In genomic region chr22:36079041-36079440, GRCh38 we compare ENCODE assay signal across 19 cellular contexts. TPM values are rescaled to one million over a fixed set of nuclear protein-coding genes. Genes with fewer than 3 reads are reported as not detected.
A peak's percentile ranks its signal among the peaks of the same experiment; 100 is the strongest.
DNase-seq lines count a peak whose midpoint lies in the region; ATAC-seq, FAIRE-seq and TF ChIP-seq lines count a peak whose summit lies in the region.
"Had no signal": no experiment of that assay in that cellular context is flagged by ENCODE, and none has a peak within 500 bp of the region (broad histone marks: within the 10 kb centered on the region; RNA-seq: fewer than 3 reads in every experiment).

No MANE protein-coding gene starts in this region.

- H3K79me2 ChIP-seq in GM12878 (ENCODE audit: control insufficient read depth, insufficient read depth, low read length), result no peaks in the 10 kb centered on the region

- peaks cover 1% of the 10 kb centered on the region for H3K27me3 Mint-ChIP-seq in activated naive CD8-positive, alpha-beta T cell treated with anti-CD3 and anti-CD28 coated beads, Interleukin-2, amount 10 ng/mL, durations not matched to agents 7 days and 5 days
- H3K27me3 Mint-ChIP-seq in activated naive CD8-positive, alpha-beta T cell treated with anti-CD3 and anti-CD28 coated beads, Interleukin-2, amount 50 U/mL, for 24 hours, result no peaks in the 10 kb centered on the region

- H3K9me3 ChIP-seq in GM12878 (replicated peaks; ENCODE audit: control insufficient read depth, insufficient read depth, low read length), result no peaks in the 10 kb centered on the region; the same call in 2 of the 3 replicates
- H3K9me3 ChIP-seq: Caco-2 had no signal

- no peak for TF ChIP-seq RAD21 in GM12878 (IDR thresholded peaks at IDR 0.05; ENCODE audit: insufficient read depth, low read depth, low read length)

- no peak for FAIRE-seq in GM12878 (lab: Jason Lieb, UNC)
- FAIRE-seq: G401.6 had no signal

- H2AFZ ChIP-seq in GM12878 (ENCODE audit: control insufficient read depth, low read depth, low read length), result no peak overlapping the region

- H3K4me1 ChIP-seq in GM12878 (ENCODE audit: control insufficient read depth, insufficient read depth, low read length), result no peaks in the 10 kb centered on the region
- H3K4me1 ChIP-seq: Caco-2 had no signal

- intact Hi-C loops in GM12878 (cut with micrococcal nuclease; ENCODE audit: unreplicated experiment), result no loop called here

- no peak overlapping the region for H3K4me3 ChIP-seq in GM12878
- H3K4me3 ChIP-seq: BLaER1 treated with 17β-estradiol and CSF1 and Interleukin-3, amounts not matched to agents 10 nM and 100 nM had no signal

- BruUV-seq in GM12878 (replicated peaks; lab: Mats Ljungman, UMichigan), result no TSS peak

- no peak overlapping the region for H3K27ac Mint-ChIP-seq in activated naive CD8-positive, alpha-beta T cell treated with anti-CD3 and anti-CD28 coated beads, Interleukin-2, amount 10 ng/mL, durations not matched to agents 7 days and 5 days
- H3K27ac Mint-ChIP-seq in activated naive CD8-positive, alpha-beta T cell treated with anti-CD3 and anti-CD28 coated beads, Interleukin-2, amount 50 U/mL, for 24 hours, result no peak overlapping the region
- no peak overlapping the region for H3K27ac Mint-ChIP-seq in stimulated activated effector memory CD8-positive, alpha-beta T cell treated with anti-CD3 and anti-CD28 coated beads, Interleukin-12 subunit alpha, Interleukin-12 subunit beta, amount 100 ng/mL, for 72 hours

- no peaks in the 10 kb centered on the region for H3K36me3 Mint-ChIP-seq in activated naive CD8-positive, alpha-beta T cell treated with anti-CD3 and anti-CD28 coated beads, Interleukin-2, amount 10 ng/mL, durations not matched to agents 7 days and 5 days
- H3K36me3 Mint-ChIP-seq in activated naive CD8-positive, alpha-beta T cell treated with anti-CD3 and anti-CD28 coated beads, Interleukin-2, amount 50 U/mL, for 24 hours (ENCODE audit: low read depth), result no peaks in the 10 kb centered on the region
- no peaks in the 10 kb centered on the region for H3K36me3 Mint-ChIP-seq in stimulated activated effector memory CD8-positive, alpha-beta T cell treated with anti-CD3 and anti-CD28 coated beads, Interleukin-12 subunit alpha, Interleukin-12 subunit beta, amount 100 ng/mL, for 72 hours
- H3K36me3 Mint-ChIP-seq: CD4-positive, alpha-beta memory T cell had no signal

- CTCF ChIA-PET in GM12878 (lab: Yijun Ruan, JAX), result interaction anchor here (0.8 to 1.6 kb wide), 2 partner anchors 13 to 15 kb away, joined by 4 to 10 read pairs; no protein-coding TSS in a partner anchor

- H3K9me3 Mint-ChIP-seq in activated naive CD8-positive, alpha-beta T cell treated with anti-CD3 and anti-CD28 coated beads, Interleukin-2, amount 10 ng/mL, durations not matched to agents 7 days and 5 days, result no peaks in the 10 kb centered on the region
- H3K9me3 Mint-ChIP-seq in activated naive CD8-positive, alpha-beta T cell treated with anti-CD3 and anti-CD28 coated beads, Interleukin-2, amount 50 U/mL, for 24 hours, result no peaks in the 10 kb centered on the region
- H3K9me3 Mint-ChIP-seq in stimulated activated effector memory CD8-positive, alpha-beta T cell treated with anti-CD3 and anti-CD28 coated beads, Interleukin-12 subunit alpha, Interleukin-12 subunit beta, amount 100 ng/mL, for 72 hours, result no peaks in the 10 kb centered on the region
- H3K9me3 Mint-ChIP-seq: CD4-positive, alpha-beta memory T cell had no signal

- H3K27ac ChIP-seq in GM12878 (ENCODE audit: control insufficient read depth, insufficient read depth), result no peak overlapping the region
- H3K27ac ChIP-seq: 22Rv1; BLaER1 treated with 17β-estradiol and CSF1 and Interleukin-3, amounts not matched to agents 10 nM and 100 nM had no signal

- H3K4me2 ChIP-seq in GM12878 (ENCODE audit: control insufficient read depth, insufficient read depth), result no peak overlapping the region
- H3K4me2 ChIP-seq: BLaER1 treated with 17β-estradiol and CSF1 and Interleukin-3, amounts not matched to agents 10 nM and 100 nM had no signal

- H3K4me3 Mint-ChIP-seq in activated naive CD8-positive, alpha-beta T cell treated with anti-CD3 and anti-CD28 coated beads, Interleukin-2, amount 10 ng/mL, durations not matched to agents 7 days and 5 days, result no peak overlapping the region
- H3K4me3 Mint-ChIP-seq in activated naive CD8-positive, alpha-beta T cell treated with anti-CD3 and anti-CD28 coated beads, Interleukin-2, amount 50 U/mL, for 24 hours, result no peak overlapping the region
- no peak overlapping the region for H3K4me3 Mint-ChIP-seq in stimulated activated effector memory CD8-positive, alpha-beta T cell treated with anti-CD3 and anti-CD28 coated beads, Interleukin-12 subunit alpha, Interleukin-12 subunit beta, amount 100 ng/mL, for 72 hours
- H3K4me3 Mint-ChIP-seq: CD4-positive, alpha-beta memory T cell had no signal

- 71% methylated on average over 2 of the region's 2 CpGs for WGBS in GM12878 (ENCODE audit: insufficient coverage, insufficient replicate concordance, low lambda C conversion rate, missing lambda C conversion rate)

- TF ChIP-seq CTCF in GM12878 (IDR thresholded peaks at IDR 0.05 in 2 of 3, conservative IDR thresholded peaks at IDR 0.05 in 1 of 3; ENCODE audit: control insufficient read depth in 2 of 3, extremely low read depth in 1 of 3, insufficient read depth in 1 of 3, low read depth in 3 of 3, low read length in 3 of 3), result no peak

- in situ Hi-C loops in GM12878 (cut with MboI), result no loop called here

- H3K36me3 ChIP-seq in GM12878 (ENCODE audit: control insufficient read depth in 2 of 2, insufficient read depth in 2 of 2, low read length in 1 of 2), result no peaks in the 10 kb centered on the region
- H3K36me3 ChIP-seq: BLaER1 treated with 17β-estradiol and CSF1 and Interleukin-3, amounts not matched to agents 10 nM and 100 nM had no signal

- POLR2A ChIA-PET in activated naive CD8-positive, alpha-beta T cell treated with anti-CD3 and anti-CD28 coated beads, Interleukin-2, amount 10 ng/mL, durations not matched to agents 7 days and 5 days (lab: Charles Lee), result no interaction called here
- POLR2A ChIA-PET in GM12878 (lab: Charles Lee), result interaction anchor here (0.6 kb wide), 1 partner anchor 518 kb away, joined by 4 read pairs; no protein-coding TSS in a partner anchor

- peak; percentile 36 for ATAC-seq in activated naive CD8-positive, alpha-beta T cell treated with anti-CD3 and anti-CD28 coated beads, Interleukin-2, amount 10 ng/mL, durations not matched to agents 7 days and 5 days (ENCODE audit: low read depth)
- no peak for ATAC-seq in activated naive CD8-positive, alpha-beta T cell treated with anti-CD3 and anti-CD28 coated beads, Interleukin-2, amount 50 U/mL, for 24 hours
- ATAC-seq in GM12878, result no peak
- ATAC-seq in stimulated activated effector memory CD8-positive, alpha-beta T cell treated with anti-CD3 and anti-CD28 coated beads, Interleukin-12 subunit alpha, Interleukin-12 subunit beta, amount 100 ng/mL, for 72 hours, result peak; percentile 55
- ATAC-seq: Panc1 had no signal

- H3K4me1 Mint-ChIP-seq in activated naive CD8-positive, alpha-beta T cell treated with anti-CD3 and anti-CD28 coated beads, Interleukin-2, amount 10 ng/mL, durations not matched to agents 7 days and 5 days, result peaks cover 6% of the 10 kb centered on the region
- peaks cover 3% of the 10 kb centered on the region for H3K4me1 Mint-ChIP-seq in activated naive CD8-positive, alpha-beta T cell treated with anti-CD3 and anti-CD28 coated beads, Interleukin-2, amount 50 U/mL, for 24 hours
- H3K4me1 Mint-ChIP-seq in stimulated activated effector memory CD8-positive, alpha-beta T cell treated with anti-CD3 and anti-CD28 coated beads, Interleukin-12 subunit alpha, Interleukin-12 subunit beta, amount 100 ng/mL, for 72 hours, result peaks cover 6% of the 10 kb centered on the region
- H3K4me1 Mint-ChIP-seq: CD4-positive, alpha-beta memory T cell had no signal

- RAD21 ChIA-PET in GM12878 (lab: Charles Lee; ENCODE audit: unreplicated experiment), result no interaction called here

- DNase-seq in DMS 273 (lab: John Stamatoyannopoulos, UW; ENCODE audit: unreplicated experiment), result peak; percentile 8
- no peak for DNase-seq in DMS 273 treated with DMSO at 0.1 percent for 48 hours (lab: John Stamatoyannopoulos, UW)
- DNase-seq in activated naive CD8-positive, alpha-beta T cell treated with anti-CD3 and anti-CD28 coated beads, Interleukin-2, amount 10 ng/mL, durations not matched to agents 7 days and 5 days, result no peak
- no peak for DNase-seq in activated naive CD8-positive, alpha-beta T cell treated with anti-CD3 and anti-CD28 coated beads, Interleukin-2, amount 50 U/mL, for 24 hours
- DNase-seq in GM12878 (ENCODE audit: low read depth, low spot score), result no peak
- DNase-seq in stimulated activated effector memory CD8-positive, alpha-beta T cell treated with anti-CD3 and anti-CD28 coated beads, Interleukin-12 subunit alpha, Interleukin-12 subunit beta, amount 100 ng/mL, for 72 hours (ENCODE audit: low spot score in 2 of 2), result no peak
- no peak for DNase-seq in SW480 (ENCODE audit: low spot score)
- no peak for DNase-seq in activated naive CD4-positive, alpha-beta T cell treated with anti-CD3 and anti-CD28 coated beads, Interleukin-2, amount 50 U/mL, for 16 hours
- DNase-seq: ACHN; Caco-2; CD4-positive, alpha-beta memory T cell; KG1; NCI-H1092; NCI-H146; NCI-H2029 had no signal

- no peaks in the 10 kb centered on the region for H3K27me3 ChIP-seq in GM12878 (replicated peaks in 1 of 2; ENCODE audit: control insufficient read depth in 2 of 2, insufficient read depth in 2 of 2, low read length in 1 of 2)

- SMC1A ChIA-PET in GM12878 (lab: Charles Lee; ENCODE audit: uncharacterized antibody, unreplicated experiment), result no interaction called here

- no peak for TF ChIP-seq POLR2A in GM12878 (IDR thresholded peaks at IDR 0.05; ENCODE audit: low read depth, low read length)

- H4K20me1 ChIP-seq in GM12878 (ENCODE audit: control insufficient read depth, insufficient read depth), result no peaks in the 10 kb centered on the region
- H4K20me1 ChIP-seq: BLaER1 treated with 17β-estradiol and CSF1 and Interleukin-3, amounts not matched to agents 10 nM and 100 nM had no signal

- H3K9ac ChIP-seq in GM12878 (ENCODE audit: control insufficient read depth, insufficient read depth, low read length), result no peak overlapping the region
- H3K9ac ChIP-seq: BLaER1 treated with 17β-estradiol and CSF1 and Interleukin-3, amounts not matched to agents 10 nM and 100 nM had no signal

- TF ChIP-seq EP300 in GM12878 (IDR thresholded peaks at IDR 0.05; ENCODE audit: borderline replicate concordance in 1 of 2, control insufficient read depth in 1 of 2, low read depth in 2 of 2, low read length in 2 of 2), result no peak

RNA-seq across cellular contexts. Expression of gene RBFOX2, which starts 50.4 kb away (rescaled TPM):
- total RNA-seq in activated naive CD8-positive, alpha-beta T cell treated with anti-CD3 and anti-CD28 coated beads, Interleukin-2, amount 10 ng/mL, durations not matched to agents 7 days and 5 days, result 1 to 10 TPM in 1 of 2 experiments, under 1 TPM in 1; 0.36 to 1.1 TPM
- total RNA-seq in GM12878 (2013; cell fraction: nucleolus; rRNA removed), result 0.94 and 1.0 TPM in 2 replicates
- total RNA-seq in GM12878 (2014; rRNA removed) (not detected in 2 replicates), GM12878 (2014; rRNA removed; fragmentation: Illumina TruSeq; extraction: Trizol) (not detected in 2 replicates), GM12878 (2021) (0.11 and 0.46 TPM in 2 replicates)
- polyA plus RNA-seq in GM12878 (2011; ENCODE audit: low read depth), result not detected
- polyA plus RNA-seq in GM12878 (2011; rRNA removed) (2.4 and 2.7 TPM in 2 replicates), GM12878 (2014; fragmentation: Illumina TruSeq; extraction: Trizol) (0.02 and 0.07 TPM in 2 replicates), GM12878 (2014; fragmentation: Nextera tagmentation; extraction: Ambion mirVana) (not detected), GM12878 (2014; rRNA removed) (0.01 TPM in 1 of 2 replicates, not detected in the other), GM12878 (2016; fragmentation: Nextera tagmentation; extraction: Ambion mirVana) (under 1 TPM; 0.13 to 0.20 TPM)
- polyA plus RNA-seq in GM12878 (2011; cell fraction: cytosol; rRNA removed), result 2.1 and 2.2 TPM in 2 replicates
- polyA plus RNA-seq in GM12878 (2011; cell fraction: nucleus; rRNA removed), result 3.8 and 4.5 TPM in 2 replicates
- 0.19 and 0.24 TPM in 2 replicates for polyA plus RNA-seq in GM12878 (2012)
- polyA minus RNA-seq in GM12878 (2011; rRNA and poly(A)+ RNA removed), result 2.9 and 3.8 TPM in 2 replicates
- polyA minus RNA-seq in GM12878 (2011; cell fraction: cytosol; rRNA and poly(A)+ RNA removed), result 0.80 and 1.8 TPM in 2 replicates
- 3.1 and 3.3 TPM in 2 replicates for polyA minus RNA-seq in GM12878 (2011; cell fraction: nucleus; rRNA and poly(A)+ RNA removed)

Comparison
In these comparisons a context has a peak if more than half of its experiments do, and no peak if none do; other contexts are left out.
1. ATAC-seq: peak in activated naive CD8-positive, alpha-beta T cell treated with anti-CD3 and anti-CD28 coated beads, Interleukin-2, amount 10 ng/mL, durations not matched to agents 7 days and 5 days (single experiment) and stimulated activated effector memory CD8-positive, alpha-beta T cell treated with anti-CD3 and anti-CD28 coated beads, Interleukin-12 subunit alpha, Interleukin-12 subunit beta, amount 100 ng/mL, for 72 hours (single experiment); none in activated naive CD8-positive, alpha-beta T cell treated with anti-CD3 and anti-CD28 coated beads, Interleukin-2, amount 50 U/mL, for 24 hours (single experiment) and GM12878 (single experiment).